In the genomic region with DNA sequence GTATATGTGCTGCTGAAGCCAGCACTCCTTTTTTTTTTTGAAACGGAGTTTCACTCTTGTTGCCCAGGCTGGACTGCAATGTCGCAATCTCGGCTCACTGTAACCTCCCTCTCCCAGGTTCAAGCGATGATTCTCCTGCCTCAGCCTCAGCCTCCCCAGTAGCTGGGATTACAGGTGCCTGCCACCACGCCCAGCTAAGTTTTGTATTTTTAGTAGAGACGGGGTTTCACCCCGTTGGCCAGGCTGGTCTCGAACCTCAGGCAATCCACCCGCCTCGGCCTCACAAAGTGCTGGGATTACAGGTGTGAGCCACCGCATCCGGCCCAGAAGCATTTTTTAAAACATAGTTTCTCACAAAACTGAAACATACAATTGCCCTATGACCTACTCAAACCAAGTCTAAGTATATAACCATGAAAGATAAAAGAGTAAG, we compare ENCODE assay signal across 1 cellular context.
TF ChIP-seq lines count a peak whose summit lies in the region.

No MANE protein-coding gene starts in this region.

TF ChIP-seq in GM12878, 131 proteins besides CTCF, POLR2A, EP300 and RAD21:
- TF ChIP-seq, protein P1, sequence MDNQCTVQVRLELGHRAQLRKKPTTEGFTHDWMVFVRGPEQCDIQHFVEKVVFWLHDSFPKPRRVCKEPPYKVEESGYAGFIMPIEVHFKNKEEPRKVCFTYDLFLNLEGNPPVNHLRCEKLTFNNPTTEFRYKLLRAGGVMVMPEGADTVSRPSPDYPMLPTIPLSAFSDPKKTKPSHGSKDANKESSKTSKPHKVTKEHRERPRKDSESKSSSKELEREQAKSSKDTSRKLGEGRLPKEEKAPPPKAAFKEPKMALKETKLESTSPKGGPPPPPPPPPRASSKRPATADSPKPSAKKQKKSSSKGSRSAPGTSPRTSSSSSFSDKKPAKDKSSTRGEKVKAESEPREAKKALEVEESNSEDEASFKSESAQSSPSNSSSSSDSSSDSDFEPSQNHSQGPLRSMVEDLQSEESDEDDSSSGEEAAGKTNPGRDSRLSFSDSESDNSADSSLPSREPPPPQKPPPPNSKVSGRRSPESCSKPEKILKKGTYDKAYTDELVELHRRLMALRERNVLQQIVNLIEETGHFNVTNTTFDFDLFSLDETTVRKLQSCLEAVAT (IDR thresholded peaks at IDR 0.05): peak; percentile 27; the same call in 1 of the 2 replicates
- peak; percentile 27; the same call in 1 of the 2 replicates for TF ChIP-seq RUNX3 (IDR thresholded peaks at IDR 0.05; ENCODE audit: low read length)
- peak; percentile 66; the same call in 1 of the 2 replicates for TF ChIP-seq NR2F1 (conservative IDR thresholded peaks at IDR 0.05)
TF ChIP-seq in GM12878: peak in this region for 3; not testable (repeated sequence) for 128.
